ENCODE assay signal across 8 cellular contexts in genomic region chr22:21014202-21015050, GRCh38. TPM values are rescaled to one million over a fixed set of nuclear protein-coding genes. Genes with fewer than 3 reads are reported as not detected.
DNase-seq lines count a peak whose midpoint lies in the region; ATAC-seq, FAIRE-seq and TF ChIP-seq lines count a peak whose summit lies in the region.

No MANE protein-coding gene starts in this region.

- H3K4me1 Mint-ChIP-seq in nephron progenitor cell: peaks cover 72% of the 10 kb centered on the region

- POLR2A ChIA-PET in RWPE1 (lab: Yijun Ruan, JAX; ENCODE audit: low non-redundant PET): interaction anchor here (0.6 kb wide), 1 partner anchor 31 kb away, joined by 9 read pairs; no protein-coding TSS in a partner anchor

- ATAC-seq in GM21619 (IDR thresholded peaks at IDR 0.05; ENCODE audit: unreplicated experiment): peak; percentile 81
- peak; percentile 96 for ATAC-seq in stimulated activated naive CD8-positive, alpha-beta T cell treated with anti-CD3 and anti-CD28 coated beads, Interleukin-15, Interleukin-2, amounts not matched to agents 100 U/mL and 50 U/mL, for 24 hours

- peak overlapping the region; percentile 100 for H3K27ac Mint-ChIP-seq in nephron progenitor cell

- peak overlapping the region; percentile 92 for H3K27ac ChIP-seq in RWPE1

- H3K27me3 Mint-ChIP-seq in nephron progenitor cell (ENCODE audit: low read depth, poor library complexity): peaks cover 14% of the 10 kb centered on the region

- TF ChIP-seq CTCF in D721Med (IDR thresholded peaks at IDR 0.05; ENCODE audit: insufficient read depth, missing control alignments) (no peak), RWPE1 (conservative IDR thresholded peaks at IDR 0.05; ENCODE audit: low read depth) (no peak), nephron progenitor cell (IDR thresholded peaks at IDR 0.05) (no peak)

- no peak for FAIRE-seq in D721Med (lab: Jason Lieb, UNC)

- peak overlapping the region; percentile 90 for H3K4me3 Mint-ChIP-seq in nephron progenitor cell

- peaks cover 3% of the 10 kb centered on the region for H3K36me3 Mint-ChIP-seq in nephron progenitor cell (ENCODE audit: low read depth)

- H3K9me3 Mint-ChIP-seq in nephron progenitor cell: no peaks in the 10 kb centered on the region

- CTCF ChIA-PET in RWPE1 (lab: Yijun Ruan, JAX): interaction anchor here (0.6 kb wide), 1 partner anchor 23 kb away, joined by 4 read pairs; no protein-coding TSS in a partner anchor

- DNase-seq in D721Med (ENCODE audit: insufficient read length, low spot score) (peak; percentile 97), LHCN-M2 (ENCODE audit: low read depth) (peak; percentile 98), RWPE1 (ENCODE audit: low spot score) (peak; percentile 85), fibroblast of the conjunctiva (ENCODE audit: low read depth) (peak; percentile 84), nephron progenitor cell (peak; percentile 98)
- DNase-seq in activated effector memory CD4-positive, alpha-beta T cell treated with anti-CD3 and anti-CD28 coated beads, Interleukin-2, amount 50 U/mL, for 16 hours: peak; percentile 93
- DNase-seq in stimulated activated naive CD8-positive, alpha-beta T cell treated with anti-CD3 and anti-CD28 coated beads, Interleukin-15, Interleukin-2, amounts not matched to agents 100 U/mL and 50 U/mL, for 24 hours: peak; percentile 92

RNA-seq across cellular contexts. Expression of gene P2RX6, which starts 0.5 kb away (rescaled TPM):
- 51.2 and 63.5 TPM in 2 replicates for total RNA-seq in LHCN-M2 (2014; rRNA removed)
- polyA plus RNA-seq in LHCN-M2 (2012): 22.5 TPM

RNA-seq across cellular contexts. Expression of gene THAP7, which starts 12.5 kb away (rescaled TPM):
- total RNA-seq in LHCN-M2 (2014; rRNA removed): 73.7 and 79.7 TPM in 2 replicates
- polyA plus RNA-seq in LHCN-M2 (2012): 32.5 TPM

RNA-seq across cellular contexts. Expression of gene SLC7A4, which starts 17.9 kb away (rescaled TPM):
- total RNA-seq in LHCN-M2 (2014; rRNA removed): 0.06 and 0.40 TPM in 2 replicates
- 0.11 TPM for polyA plus RNA-seq in LHCN-M2 (2012)

RNA-seq across cellular contexts. Expression of gene LRRC74B, which starts 31.3 kb away (rescaled TPM):
- total RNA-seq in LHCN-M2 (2014; rRNA removed): 0.11 and 0.13 TPM in 2 replicates
- polyA plus RNA-seq in LHCN-M2 (2012): 0.07 TPM

RNA-seq across cellular contexts. Expression of gene LZTR1, which starts 32.3 kb away (rescaled TPM):
- total RNA-seq in LHCN-M2 (2014; rRNA removed): 57.6 and 64.1 TPM in 2 replicates
- 34.0 TPM for polyA plus RNA-seq in LHCN-M2 (2012)

Comparison
In these comparisons a context has a peak if more than half of its experiments do, and no peak if none do; other contexts are left out.
1. Peak in every context shown above with its lines: DNase-seq, ATAC-seq and H3K27ac ChIP-seq.